In the genomic region with DNA sequence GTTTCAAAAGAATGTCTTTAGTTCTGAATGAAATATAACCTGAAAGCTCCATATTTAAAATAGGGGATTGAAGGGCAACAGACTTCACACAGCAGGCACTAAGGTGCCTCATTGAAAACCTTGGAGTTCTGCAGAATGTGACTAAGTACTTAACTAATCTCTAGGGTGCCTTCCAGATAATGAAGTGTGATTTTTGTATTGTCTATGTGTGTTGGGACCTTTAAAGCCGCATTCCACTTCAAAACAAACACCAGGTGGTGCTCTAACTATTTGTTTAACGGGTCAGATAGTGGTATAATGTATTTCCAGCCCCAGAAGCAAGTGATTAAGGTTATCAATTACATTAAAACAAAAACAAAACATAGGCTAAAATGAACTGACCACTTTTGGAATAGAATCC, we compare ENCODE assay signal across 8 cellular contexts. TPM values are rescaled to one million over a fixed set of nuclear protein-coding genes. Genes with fewer than 3 reads are reported as not detected.
DNase-seq lines count a peak whose midpoint lies in the region; ATAC-seq and TF ChIP-seq lines count a peak whose summit lies in the region.

No MANE protein-coding gene starts in this region.

- peak; percentile 92 for ATAC-seq in GM23338
- ATAC-seq in WTC11, result peak; percentile 84
- peak; percentile 45 for ATAC-seq in left colon
- no peak for ATAC-seq in GM18519 (IDR thresholded peaks at IDR 0.05; ENCODE audit: low FRiP score, unreplicated experiment)
- ATAC-seq in HG03139 (IDR thresholded peaks at IDR 0.05; ENCODE audit: unreplicated experiment), result no peak
- no peak for ATAC-seq in HG02884 (IDR thresholded peaks at IDR 0.05; ENCODE audit: unreplicated experiment)
- ATAC-seq in GM21526 (IDR thresholded peaks at IDR 0.05; ENCODE audit: low FRiP score, unreplicated experiment), result no peak

- H3F3A ChIP-seq in GM23338 (replicated peaks; ENCODE audit: low read depth), result no peaks in the 10 kb centered on the region

- H3K79me2 ChIP-seq in GM23338 (replicated peaks; ENCODE audit: insufficient read depth), result peaks cover 29% of the 10 kb centered on the region

- peaks cover 31% of the 10 kb centered on the region for H3K4me1 ChIP-seq in GM23338 (ENCODE audit: insufficient read depth)

- H4K20me1 ChIP-seq in GM23338 (replicated peaks; ENCODE audit: insufficient read depth), result no peaks in the 10 kb centered on the region; the same call in 1 of the 2 replicates

- no peak overlapping the region for H3K4me3 ChIP-seq in GM23338

- CTCF ChIA-PET in WTC11 (lab: Charles Lee), result interaction anchor here (1.2 kb wide), 1 partner anchor 23 kb away, joined by 3 read pairs; no protein-coding TSS in a partner anchor

- H3K9me3 Mint-ChIP-seq in GM23338 (no peaks in the 10 kb centered on the region), WTC11 (no peaks in the 10 kb centered on the region)

- H3K36me3 ChIP-seq in GM23338 (ENCODE audit: insufficient read depth), result peaks cover 11% of the 10 kb centered on the region; the same call in 1 of the 2 replicates

- no peak overlapping the region for H3K27ac Mint-ChIP-seq in GM23338
- no peak overlapping the region for H3K27ac Mint-ChIP-seq in WTC11

- no peaks in the 10 kb centered on the region for H3K27me3 ChIP-seq in GM23338 (ENCODE audit: insufficient read depth)

- H3K4me2 ChIP-seq in GM23338, result no peak overlapping the region

- H3K27me3 Mint-ChIP-seq in GM23338 (ENCODE audit: insufficient read depth, low read depth, poor library complexity) (no peaks in the 10 kb centered on the region), WTC11 (ENCODE audit: low read depth) (no peaks in the 10 kb centered on the region)

- no peak overlapping the region for H2AFZ ChIP-seq in GM23338

- H3K36me3 Mint-ChIP-seq in GM23338 (ENCODE audit: low read depth) (peaks cover 42% of the 10 kb centered on the region), WTC11 (peaks cover 46% of the 10 kb centered on the region)

- TF ChIP-seq CTCF in GM23338 (conservative IDR thresholded peaks at IDR 0.05; ENCODE audit: low read depth in 2 of 2), result peak; percentile 51 to 55
- no peak for TF ChIP-seq CTCF in WTC11 (IDR thresholded peaks at IDR 0.05)

- H3K4me3 Mint-ChIP-seq in GM23338, result no peak overlapping the region
- no peak overlapping the region for H3K4me3 Mint-ChIP-seq in WTC11

- H3K9me2 ChIP-seq in GM23338 (ENCODE audit: insufficient read depth), result no peaks in the 10 kb centered on the region

- intact Hi-C loops in left colon (cut with DNase I, micrococcal nuclease), result no loop called here

- H3K4me1 Mint-ChIP-seq in GM23338, result peaks cover 39% of the 10 kb centered on the region
- H3K4me1 Mint-ChIP-seq in WTC11, result peaks cover 35% of the 10 kb centered on the region

- POLR2A ChIA-PET in WTC11 (lab: Charles Lee), result no interaction called here

- DNase-seq in AG20443 (ENCODE audit: low spot score) (peak; percentile 26), GM23338 (ENCODE audit: low spot score) (peak; percentile 75), WTC11 (ENCODE audit: low spot score) (no peak), left colon (no peak)

- no peak overlapping the region for H3K27ac ChIP-seq in GM23338 (ENCODE audit: low read depth)

TF ChIP-seq in GM23338, 12 proteins besides CTCF, POLR2A, EP300 and RAD21 (continues in another document):
- TF ChIP-seq EZH2 (IDR thresholded peaks at IDR 0.05; ENCODE audit: low read depth, unreplicated experiment), result no peak
- TF ChIP-seq, protein P1, sequence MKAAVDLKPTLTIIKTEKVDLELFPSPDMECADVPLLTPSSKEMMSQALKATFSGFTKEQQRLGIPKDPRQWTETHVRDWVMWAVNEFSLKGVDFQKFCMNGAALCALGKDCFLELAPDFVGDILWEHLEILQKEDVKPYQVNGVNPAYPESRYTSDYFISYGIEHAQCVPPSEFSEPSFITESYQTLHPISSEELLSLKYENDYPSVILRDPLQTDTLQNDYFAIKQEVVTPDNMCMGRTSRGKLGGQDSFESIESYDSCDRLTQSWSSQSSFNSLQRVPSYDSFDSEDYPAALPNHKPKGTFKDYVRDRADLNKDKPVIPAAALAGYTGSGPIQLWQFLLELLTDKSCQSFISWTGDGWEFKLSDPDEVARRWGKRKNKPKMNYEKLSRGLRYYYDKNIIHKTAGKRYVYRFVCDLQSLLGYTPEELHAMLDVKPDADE (IDR thresholded peaks at IDR 0.05), result no peak

TF ChIP-seq in WTC11, 78 proteins besides CTCF, POLR2A, EP300 and RAD21 (continues in another document):
- TF ChIP-seq ZSCAN18 (CRISPR knock-in tag; IDR thresholded peaks at IDR 0.05) (no peak), ZMAT4 (CRISPR knock-in tag; IDR thresholded peaks at IDR 0.05) (no peak), ZNF396 (CRISPR knock-in tag; IDR thresholded peaks at IDR 0.05; ENCODE audit: borderline replicate concordance) (no peak), CREB1 (CRISPR knock-in tag; IDR thresholded peaks at IDR 0.05) (no peak), ZBTB21 (CRISPR knock-in tag; IDR thresholded peaks at IDR 0.05; ENCODE audit: borderline replicate concordance) (no peak), ZNF317 (CRISPR knock-in tag; IDR thresholded peaks at IDR 0.05; ENCODE audit: borderline replicate concordance, low read depth) (no peak), SMAD3 (CRISPR knock-in tag; IDR thresholded peaks at IDR 0.05; ENCODE audit: borderline replicate concordance) (no peak)
- TF ChIP-seq, protein P2, sequence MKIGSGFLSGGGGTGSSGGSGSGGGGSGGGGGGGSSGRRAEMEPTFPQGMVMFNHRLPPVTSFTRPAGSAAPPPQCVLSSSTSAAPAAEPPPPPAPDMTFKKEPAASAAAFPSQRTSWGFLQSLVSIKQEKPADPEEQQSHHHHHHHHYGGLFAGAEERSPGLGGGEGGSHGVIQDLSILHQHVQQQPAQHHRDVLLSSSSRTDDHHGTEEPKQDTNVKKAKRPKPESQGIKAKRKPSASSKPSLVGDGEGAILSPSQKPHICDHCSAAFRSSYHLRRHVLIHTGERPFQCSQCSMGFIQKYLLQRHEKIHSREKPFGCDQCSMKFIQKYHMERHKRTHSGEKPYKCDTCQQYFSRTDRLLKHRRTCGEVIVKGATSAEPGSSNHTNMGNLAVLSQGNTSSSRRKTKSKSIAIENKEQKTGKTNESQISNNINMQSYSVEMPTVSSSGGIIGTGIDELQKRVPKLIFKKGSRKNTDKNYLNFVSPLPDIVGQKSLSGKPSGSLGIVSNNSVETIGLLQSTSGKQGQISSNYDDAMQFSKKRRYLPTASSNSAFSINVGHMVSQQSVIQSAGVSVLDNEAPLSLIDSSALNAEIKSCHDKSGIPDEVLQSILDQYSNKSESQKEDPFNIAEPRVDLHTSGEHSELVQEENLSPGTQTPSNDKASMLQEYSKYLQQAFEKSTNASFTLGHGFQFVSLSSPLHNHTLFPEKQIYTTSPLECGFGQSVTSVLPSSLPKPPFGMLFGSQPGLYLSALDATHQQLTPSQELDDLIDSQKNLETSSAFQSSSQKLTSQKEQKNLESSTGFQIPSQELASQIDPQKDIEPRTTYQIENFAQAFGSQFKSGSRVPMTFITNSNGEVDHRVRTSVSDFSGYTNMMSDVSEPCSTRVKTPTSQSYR (CRISPR knock-in tag; IDR thresholded peaks at IDR 0.05), result no peak
- TF ChIP-seq, protein P3, sequence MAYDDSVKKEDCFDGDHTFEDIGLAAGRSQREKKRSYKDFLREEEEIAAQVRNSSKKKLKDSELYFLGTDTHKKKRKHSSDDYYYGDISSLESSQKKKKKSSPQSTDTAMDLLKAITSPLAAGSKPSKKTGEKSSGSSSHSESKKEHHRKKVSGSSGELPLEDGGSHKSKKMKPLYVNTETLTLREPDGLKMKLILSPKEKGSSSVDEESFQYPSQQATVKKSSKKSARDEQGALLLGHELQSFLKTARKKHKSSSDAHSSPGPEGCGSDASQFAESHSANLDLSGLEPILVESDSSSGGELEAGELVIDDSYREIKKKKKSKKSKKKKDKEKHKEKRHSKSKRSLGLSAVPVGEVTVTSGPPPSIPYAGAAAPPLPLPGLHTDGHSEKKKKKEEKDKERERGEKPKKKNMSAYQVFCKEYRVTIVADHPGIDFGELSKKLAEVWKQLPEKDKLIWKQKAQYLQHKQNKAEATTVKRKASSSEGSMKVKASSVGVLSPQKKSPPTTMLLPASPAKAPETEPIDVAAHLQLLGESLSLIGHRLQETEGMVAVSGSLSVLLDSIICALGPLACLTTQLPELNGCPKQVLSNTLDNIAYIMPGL (CRISPR knock-in tag; IDR thresholded peaks at IDR 0.05), result no peak
- TF ChIP-seq, protein P4, sequence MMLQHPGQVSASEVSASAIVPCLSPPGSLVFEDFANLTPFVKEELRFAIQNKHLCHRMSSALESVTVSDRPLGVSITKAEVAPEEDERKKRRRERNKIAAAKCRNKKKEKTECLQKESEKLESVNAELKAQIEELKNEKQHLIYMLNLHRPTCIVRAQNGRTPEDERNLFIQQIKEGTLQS (CRISPR knock-in tag; conservative IDR thresholded peaks at IDR 0.05), result no peak

RNA-seq across cellular contexts. Expression of gene TFG, which starts 28.0 kb away (rescaled TPM):
- 86.4 and 88.5 TPM in 2 replicates for total RNA-seq in GM23338 (2014; rRNA removed; shearing (Covaris generic))
- 83.5 and 87.6 TPM in 2 replicates for polyA plus RNA-seq in GM23338 (2016; fragmentation: Nextera tagmentation; extraction: Ambion mirVana)
- total RNA-seq in WTC11 (2021) (64.9 to 68.4 TPM (median 66.9 TPM) in 3 replicates), left colon (100 to 1,000 TPM; 103 to 121 TPM)

Comparison
In these comparisons a context has a peak if more than half of its experiments do, and no peak if none do; other contexts are left out.
1. DNase-seq: peak in AG20443 (single experiment) and GM23338 (single experiment); none in WTC11 (single experiment) and left colon (0 of 2).
2. ATAC-seq: peak in GM23338 (single experiment), WTC11 (single experiment) and left colon (single experiment); none in GM18519 (single experiment), HG03139 (single experiment), HG02884 (single experiment) and GM21526 (single experiment).